ENCODE assay signal across 10 cellular contexts in genomic region chr11:117199061-117199915, GRCh38. TPM values are rescaled to one million over a fixed set of nuclear protein-coding genes. Genes with fewer than 3 reads are reported as not detected.
DNase-seq lines count a peak whose midpoint lies in the region; ATAC-seq lines count a peak whose summit lies in the region.
"Had no signal": no experiment of that assay in that cellular context is flagged by ENCODE, and none has a peak within 500 bp of the region (broad histone marks: within the 10 kb centered on the region; RNA-seq: fewer than 3 reads in every experiment).

TSS of gene TAGLN (plus strand) at chr11:117199370. CDS start at chr11:117203014, 3,644 bp downstream.

- H3K27ac Mint-ChIP-seq in activated naive CD4-positive, alpha-beta T cell treated with anti-CD3 and anti-CD28 coated beads, Interleukin-2, amount 50 U/mL, for 72 hours = peak within 1 kb of the TSS; percentile 15 to 74
- H3K27ac Mint-ChIP-seq: T-helper 1 cell treated with Interleukin-12 subunit alpha and Interleukin-12 subunit beta and Interleukin-4 antibody, amounts not matched to agents 30 μg/mL and 1 μg/mL, for 36 hours had no signal

- peak within 1 kb of the TSS; percentile 68 for H3K9ac ChIP-seq in mucosa of stomach (ENCODE audit: low read length)

- intact Hi-C loops in aorta (cut with DNase I) = loop anchor here (1.0 to 2.0 kb wide), 2 partner anchors 20 to 22 kb away; no protein-coding TSS in a partner anchor

- DNase-seq in activated naive CD4-positive, alpha-beta T cell treated with anti-CD3 and anti-CD28 coated beads, Interleukin-2, amount 50 U/mL, for 72 hours (ENCODE audit: low spot score in 2 of 2) = no peak
- no peak for DNase-seq in activated naive CD4-positive, alpha-beta T cell treated with anti-CD3 and anti-CD28 coated beads, Interleukin-2, amount 50 U/mL, for 16 hours
- DNase-seq in aorta (peak; percentile 95 to 97), T-helper 9 cell (no peak)

- ATAC-seq in activated naive CD4-positive, alpha-beta T cell treated with anti-CD3 and anti-CD28 coated beads, Interleukin-2, amount 50 U/mL, for 72 hours = no peak
- ATAC-seq in esophagus mucosa (peak; percentile 27), aorta (ENCODE audit: low FRiP score) (peak; percentile 86), GM19397 (IDR thresholded peaks at IDR 0.05; ENCODE audit: unreplicated experiment) (no peak), HG03469 (IDR thresholded peaks at IDR 0.05; ENCODE audit: unreplicated experiment) (no peak)

- H3K36me3 Mint-ChIP-seq in activated naive CD4-positive, alpha-beta T cell treated with anti-CD3 and anti-CD28 coated beads, Interleukin-2, amount 50 U/mL, for 72 hours = no peaks in the 10 kb centered on the region

- peak within 1 kb of the TSS; percentile 94 to 99 for H3K27ac ChIP-seq in aorta (ENCODE audit: low read depth in 1 of 2, low read length in 2 of 2)
- H3K27ac ChIP-seq: BLaER1 treated with 17β-estradiol and CSF1 and Interleukin-3, amounts not matched to agents 10 nM and 100 nM had no signal

- 2 to 4% methylated on average over 34 of the region's 34 CpGs for WGBS in aorta, 2 donors

- H3K9me3 Mint-ChIP-seq in activated naive CD4-positive, alpha-beta T cell treated with anti-CD3 and anti-CD28 coated beads, Interleukin-2, amount 50 U/mL, for 72 hours = no peaks in the 10 kb centered on the region
- H3K9me3 Mint-ChIP-seq: T-helper 1 cell treated with Interleukin-12 subunit alpha and Interleukin-12 subunit beta and Interleukin-4 antibody, amounts not matched to agents 30 μg/mL and 1 μg/mL, for 36 hours had no signal

- H3K36me3 ChIP-seq in mucosa of stomach (ENCODE audit: control insufficient read depth, insufficient read depth, low read length) = peaks cover 22% of the 10 kb centered on the region
- H3K36me3 ChIP-seq in aorta (ENCODE audit: control insufficient read depth in 1 of 2, insufficient read depth in 2 of 2, low read length in 1 of 2) = peaks cover 0 to 14% of the 10 kb centered on the region in 2 donors

- no peak within 1 kb of the TSS for H3K4me3 ChIP-seq in mucosa of stomach (ENCODE audit: low read length)
- peak within 1 kb of the TSS; percentile 46 to 98 for H3K4me3 ChIP-seq in aorta (ENCODE audit: low read length in 2 of 2)
- H3K4me3 ChIP-seq: BLaER1 treated with 17β-estradiol and CSF1 and Interleukin-3, amounts not matched to agents 10 nM and 100 nM had no signal

- H3K9me3 ChIP-seq in mucosa of stomach (ENCODE audit: control insufficient read depth, low read length) = no peaks in the 10 kb centered on the region
- H3K9me3 ChIP-seq in aorta (ENCODE audit: control insufficient read depth, low read length) = no peaks in the 10 kb centered on the region
- H3K9me3 ChIP-seq: BLaER1 treated with 17β-estradiol and CSF1 and Interleukin-3, amounts not matched to agents 10 nM and 100 nM had no signal

- H3K27me3 ChIP-seq in mucosa of stomach (ENCODE audit: control insufficient read depth, insufficient read depth, low read length) (no peaks in the 10 kb centered on the region), aorta (ENCODE audit: control insufficient read depth in 1 of 2, insufficient read depth in 2 of 2, low read length in 1 of 2) (no peaks in the 10 kb centered on the region)
- H3K27me3 ChIP-seq: BLaER1 treated with 17β-estradiol and CSF1 and Interleukin-3, amounts not matched to agents 10 nM and 100 nM had no signal

- H3K4me1 ChIP-seq in mucosa of stomach (ENCODE audit: control insufficient read depth, insufficient read depth, low read length) (peaks cover 79% of the 10 kb centered on the region), aorta (ENCODE audit: control insufficient read depth in 1 of 2, insufficient read depth in 2 of 2, low read length in 2 of 2) (no peaks in the 10 kb centered on the region)

RNA-seq across cellular contexts. Expression of gene TAGLN, which starts in this region (rescaled TPM):
- 1 to 10 TPM; 1.5 to 5.4 TPM for total RNA-seq in activated naive CD4-positive, alpha-beta T cell treated with anti-CD3 and anti-CD28 coated beads, Interleukin-2, amount 50 U/mL, for 72 hours
- 55.9 TPM for total RNA-seq in esophagus mucosa
- over 10,000 TPM in 1 of 2 donors, 1,000 to 10,000 TPM in 1; 4,857 to 10,188 TPM for total RNA-seq in aorta
- over 10,000 TPM; 12,625 to 13,815 TPM for polyA plus RNA-seq in aorta

Comparison
In these comparisons a context has a peak if more than half of its experiments do, and no peak if none do; other contexts are left out.
1. RNA of gene TAGLN (total RNA-seq): 4,857 to 10,188 TPM in aorta; 55.9 TPM in esophagus mucosa (single experiment) and 1.5 to 5.4 TPM in activated naive CD4-positive, alpha-beta T cell treated with anti-CD3 and anti-CD28 coated beads, Interleukin-2, amount 50 U/mL, for 72 hours; every median in the first group is over 10 times any median in the second.
2. ATAC-seq: peak in esophagus mucosa (single experiment) and aorta (single experiment); none in activated naive CD4-positive, alpha-beta T cell treated with anti-CD3 and anti-CD28 coated beads, Interleukin-2, amount 50 U/mL, for 72 hours (0 of 2), GM19397 (single experiment) and HG03469 (single experiment).
3. DNase-seq: peak in aorta (2 of 2); none in activated naive CD4-positive, alpha-beta T cell treated with anti-CD3 and anti-CD28 coated beads, Interleukin-2, amount 50 U/mL, for 72 hours (0 of 2), activated naive CD4-positive, alpha-beta T cell treated with anti-CD3 and anti-CD28 coated beads, Interleukin-2, amount 50 U/mL, for 16 hours (single experiment) and T-helper 9 cell (single experiment).